Comparison of ENCODE assay signal across 13 cellular contexts in genomic region chr5:77282337-77283027, GRCh38.
A peak's percentile ranks its signal among the peaks of the same experiment; 100 is the strongest.
DNase-seq lines count a peak whose midpoint lies in the region; ATAC-seq and TF ChIP-seq lines count a peak whose summit lies in the region.
"Had no signal": no experiment of that assay in that cellular context is flagged by ENCODE, and none has a peak within 500 bp of the region (broad histone marks: within the 10 kb centered on the region; RNA-seq: fewer than 3 reads in every experiment).

No MANE protein-coding gene starts in this region.

- no peaks in the 10 kb centered on the region for H3K36me3 ChIP-seq in body of pancreas (replicated peaks in 1 of 2; ENCODE audit: insufficient read depth in 1 of 2, low read depth in 2 of 2)
- no peaks in the 10 kb centered on the region for H3K36me3 ChIP-seq in liver (ENCODE audit: control insufficient read depth in 4 of 4, insufficient read depth in 3 of 4, low read depth in 1 of 4, low read length in 3 of 4)
- H3K36me3 ChIP-seq in A673 (ENCODE audit: insufficient read depth, low read length, poor library complexity, severe bottlenecking): no peaks in the 10 kb centered on the region
- H3K36me3 ChIP-seq: HAP-1 had no signal

- H3K4me1 ChIP-seq in body of pancreas (peaks cover 17% of the 10 kb centered on the region), liver (ENCODE audit: control insufficient read depth in 4 of 4, insufficient read depth in 4 of 4, low read length in 3 of 4) (peaks cover 0 to 15% (median 13%) of the 10 kb centered on the region in 4 donors), A673 (ENCODE audit: insufficient read depth, low read length, poor library complexity, severe bottlenecking) (no peaks in the 10 kb centered on the region)
- H3K4me1 ChIP-seq: HAP-1 had no signal

- H3K4me3 ChIP-seq in AG10803 (ENCODE audit: low read length): no peak overlapping the region
- no peak overlapping the region for H3K4me3 ChIP-seq in body of pancreas
- H3K4me3 ChIP-seq in liver (ENCODE audit: low read depth in 1 of 3, low read length in 3 of 3): no peak overlapping the region
- no peak overlapping the region for H3K4me3 ChIP-seq in A673 (ENCODE audit: low read depth, low read length, poor library complexity, severe bottlenecking)
- H3K4me3 ChIP-seq: HAP-1 had no signal

- POLR2A ChIA-PET in A673 (lab: Charles Lee; ENCODE audit: low non-redundant PET): no interaction called here

- no TSS peak for BruUV-seq in A673 (replicated peaks; lab: Mats Ljungman, UMichigan)

- TF ChIP-seq CTCF in AG10803 (conservative IDR thresholded peaks at IDR 0.05; ENCODE audit: low read length): peak; percentile 68
- peak in 2 of 7 experiments; percentile 12 to 19 for TF ChIP-seq CTCF in body of pancreas (IDR thresholded peaks at IDR 0.05)
- no peak for TF ChIP-seq CTCF in liver (IDR thresholded peaks at IDR 0.05; ENCODE audit: low read depth, low read length, missing input control)
- TF ChIP-seq CTCF in A673 (conservative IDR thresholded peaks at IDR 0.05; ENCODE audit: low read depth, low read length): no peak

- intact Hi-C loops in body of pancreas (cut with DNase I): no loop called here
- intact Hi-C loops in A673 (cut with micrococcal nuclease; ENCODE audit: unreplicated experiment): no loop called here

- no peak for TF ChIP-seq POLR2A in body of pancreas (IDR thresholded peaks at IDR 0.05)

- H3K27me3 ChIP-seq in body of pancreas (no peaks in the 10 kb centered on the region), liver (ENCODE audit: control insufficient read depth in 4 of 4, insufficient read depth in 4 of 4, low read length in 3 of 4) (no peaks in the 10 kb centered on the region), A673 (replicated peaks; ENCODE audit: insufficient read depth, low read depth, low read length, poor library complexity) (no peaks in the 10 kb centered on the region)

- TF ChIP-seq RAD21 in liver (IDR thresholded peaks at IDR 0.05): peak in 1 of 2 donors; percentile 36

- CTCF ChIA-PET in A673 (lab: Charles Lee): no interaction called here

- H3K9me3 ChIP-seq in body of pancreas (no peaks in the 10 kb centered on the region), liver (ENCODE audit: control insufficient read depth in 4 of 4, low read length in 3 of 4) (no peaks in the 10 kb centered on the region), A673 (ENCODE audit: low read depth, low read length, poor library complexity, severe bottlenecking) (no peaks in the 10 kb centered on the region)
- H3K9me3 ChIP-seq: HAP-1 had no signal

- no peak overlapping the region for H3K9ac ChIP-seq in liver (ENCODE audit: low read depth in 1 of 2, low read length in 2 of 2)

- DNase-seq in AG10803 (ENCODE audit: low read depth) (peak; percentile 90), LHCN-M2 (ENCODE audit: low read depth) (peak; percentile 3), body of pancreas (peak in 3 of 4 donors; percentile 11 to 28 (median 17)), A673 (ENCODE audit: low spot score) (no peak), T-helper 9 cell (no peak)
- DNase-seq: activated CD8-positive, alpha-beta memory T cell treated with anti-CD3 and anti-CD28 coated beads, Interleukin-2, amount 10 ng/mL, durations not matched to agents 7 days and 5 days; naive thymus-derived CD4-positive, alpha-beta T cell; NCI-H187 treated with DMSO at 0.1 percent for 48 hours had no signal

- ATAC-seq in body of pancreas (peak; percentile 55), GM18511 (IDR thresholded peaks at IDR 0.05; ENCODE audit: unreplicated experiment) (no peak), HG02852 (IDR thresholded peaks at IDR 0.05; ENCODE audit: unreplicated experiment) (no peak)
- ATAC-seq: activated CD8-positive, alpha-beta memory T cell treated with anti-CD3 and anti-CD28 coated beads, Interleukin-2, amount 10 ng/mL, durations not matched to agents 7 days and 5 days; naive thymus-derived CD4-positive, alpha-beta T cell had no signal

- H3K27ac ChIP-seq in body of pancreas (peak overlapping the region in 3 of 4 donors; percentile 1 to 44 (median 4)), liver (ENCODE audit: low read depth in 1 of 2, low read length in 2 of 2) (peak overlapping the region in 1 of 2 donors; percentile 36), A673 (ENCODE audit: low read depth, low read length, poor library complexity, severe bottlenecking) (no peak overlapping the region)
- H3K27ac ChIP-seq: HL-60 had no signal

- WGBS in body of pancreas, 2 donors: 51 to 61% methylated on average over 11 of the region's 11 CpGs
- WGBS in liver: 41% methylated on average over 11 of the region's 11 CpGs

TF ChIP-seq in liver, 16 proteins besides CTCF, POLR2A, EP300 and RAD21:
- TF ChIP-seq HNF4A (conservative IDR thresholded peaks at IDR 0.05) (peak; percentile 29 to 68), FOXA2 (IDR thresholded peaks at IDR 0.05) (no peak), EGR1 (IDR thresholded peaks at IDR 0.05; ENCODE audit: low read depth in 2 of 2) (peak in 1 of 2 donors; percentile 33), FOXA1 (IDR thresholded peaks at IDR 0.05) (no peak), RXRA (IDR thresholded peaks at IDR 0.05) (peak in 1 of 2 donors; percentile 72), SP1 (IDR thresholded peaks at IDR 0.05) (peak; percentile 13), REST (IDR thresholded peaks at IDR 0.05) (peak; percentile 39), NR2F2 (IDR thresholded peaks at IDR 0.05) (no peak), JUND (IDR thresholded peaks at IDR 0.05) (no peak), ZBTB33 (IDR thresholded peaks at IDR 0.05) (no peak), YY1 (IDR thresholded peaks at IDR 0.05) (peak; percentile 28)
- TF ChIP-seq, protein P1, sequence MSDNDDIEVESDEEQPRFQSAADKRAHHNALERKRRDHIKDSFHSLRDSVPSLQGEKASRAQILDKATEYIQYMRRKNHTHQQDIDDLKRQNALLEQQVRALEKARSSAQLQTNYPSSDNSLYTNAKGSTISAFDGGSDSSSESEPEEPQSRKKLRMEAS (IDR thresholded peaks at IDR 0.05): peak; percentile 61

Comparison
In these comparisons a context has a peak if more than half of its experiments do, and no peak if none do; other contexts are left out.
1. DNase-seq: peak in AG10803 (single experiment), LHCN-M2 (single experiment) and body of pancreas (3 of 4); none in A673 (single experiment) and T-helper 9 cell (single experiment).